ENCODE assay signal across 20 cellular contexts in the genomic region with DNA sequence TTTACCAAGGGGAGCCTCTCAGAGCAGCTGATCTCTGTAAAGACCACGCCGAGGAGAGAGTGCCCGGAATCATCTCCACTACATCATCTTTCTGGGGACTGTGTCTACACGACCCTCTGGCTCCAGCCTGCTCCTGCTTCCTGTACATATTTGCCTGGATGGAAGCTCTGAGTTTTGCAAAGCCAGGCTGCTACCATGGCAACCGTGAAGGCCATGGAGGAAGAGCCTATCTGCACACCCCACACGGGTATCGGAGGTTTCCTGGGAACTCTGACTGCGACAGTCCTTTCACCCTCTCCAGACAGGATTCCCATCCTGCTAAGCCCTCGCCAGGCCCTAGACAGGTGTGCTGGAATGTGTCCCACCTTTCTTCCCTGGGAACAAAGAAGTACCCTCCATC. TPM values are rescaled to one million over a fixed set of nuclear protein-coding genes. Genes with fewer than 3 reads are reported as not detected.
DNase-seq lines count a peak whose midpoint lies in the region; ATAC-seq, FAIRE-seq and TF ChIP-seq lines count a peak whose summit lies in the region.
"Had no signal": no experiment of that assay in that cellular context is flagged by ENCODE, and none has a peak within 500 bp of the region (broad histone marks: within the 10 kb centered on the region; RNA-seq: fewer than 3 reads in every experiment).

No MANE protein-coding gene starts in this region.

- H3K9me3 ChIP-seq in K562 (replicated peaks; ENCODE audit: control insufficient read depth, insufficient read depth, low read depth, low read length) (no peaks in the 10 kb centered on the region), mesodermal cell (ENCODE audit: control insufficient read depth, low read length) (peaks cover 7% of the 10 kb centered on the region), Karpas-422 (ENCODE audit: low read length) (no peaks in the 10 kb centered on the region), mucosa of descending colon (no peaks in the 10 kb centered on the region)

- H3K27me3 Mint-ChIP-seq in activated naive CD4-positive, alpha-beta T cell treated with anti-CD3 and anti-CD28 coated beads, Interleukin-2, amount 10 ng/mL, durations not matched to agents 7 days and 5 days = no peaks in the 10 kb centered on the region
- H3K27me3 Mint-ChIP-seq: CD4-positive, alpha-beta memory T cell; IgD-negative memory B cell had no signal

- CTCF ChIA-PET in activated naive CD4-positive, alpha-beta T cell treated with anti-CD3 and anti-CD28 coated beads, Interleukin-2, amount 10 ng/mL, durations not matched to agents 7 days and 5 days (lab: Charles Lee) = no interaction called here
- CTCF ChIA-PET in K562 (lab: Yijun Ruan, JAX; ENCODE audit: low intra/inter-chr PET ratio) = no interaction called here

- POLR2A ChIA-PET in K562 (lab: Yijun Ruan, JAX) = interaction anchor here (0.9 to 1.6 kb wide), 2 partner anchors 15 to 17 kb away, joined by 3 to 4 read pairs; no protein-coding TSS in a partner anchor

- H3K9ac ChIP-seq in K562 (ENCODE audit: insufficient read depth in 1 of 2, low read depth in 2 of 2, low read length in 2 of 2) (peak overlapping the region in 1 of 2 experiments; percentile 22; a peak in 1 of 4 replicates), Karpas-422 (ENCODE audit: low read length) (no peak overlapping the region)

- DNase-seq in activated naive CD4-positive, alpha-beta T cell treated with anti-CD3 and anti-CD28 coated beads, Interleukin-2, amount 10 ng/mL, durations not matched to agents 7 days and 5 days = no peak
- no peak for DNase-seq in activated naive CD4-positive, alpha-beta T cell treated with anti-CD3 and anti-CD28 coated beads, Interleukin-2, amount 50 U/mL, for 16 hours
- DNase-seq in K562 (ENCODE audit: extremely low read depth in 1 of 4, low spot score in 3 of 4) (no peak), urothelium cell line (ENCODE audit: low spot score) (no peak), Karpas-422 (no peak), mucosa of descending colon (no peak)
- DNase-seq in stimulated activated CD4-positive, alpha-beta T cell treated with anti-CD3 and anti-CD28 coated beads, Interleukin-4, amount 100 ng/mL, for 24 hours = no peak
- DNase-seq: Calu3; CD4-positive, alpha-beta memory T cell; H9; NCI-H1092 treated with DMSO at 0.1 percent for 48 hours; NCI-H1694; NCI-H2081 treated with DMSO at 0.1 percent for 48 hours; SHP77 had no signal

- H3K27me3 ChIP-seq in K562 (ENCODE audit: control insufficient read depth in 2 of 2, insufficient read depth in 2 of 2, low read length in 2 of 2) = no peaks in the 10 kb centered on the region
- no peaks in the 10 kb centered on the region for H3K27me3 ChIP-seq in Karpas-422 (ENCODE audit: low read length)

- intact Hi-C loops in K562 (cut with micrococcal nuclease) = no loop called here
- intact Hi-C loops in mucosa of descending colon (cut with DNase I, micrococcal nuclease) = no loop called here

- H3K4me1 ChIP-seq in K562 (replicated peaks in 1 of 2; ENCODE audit: control insufficient read depth in 2 of 2, insufficient read depth in 2 of 2, low read length in 2 of 2) (peaks cover 0 to 8% of the 10 kb centered on the region in 2 experiments; a peak in 3 of 5 replicates), mesodermal cell (ENCODE audit: control insufficient read depth, insufficient read depth, low read length, poor library complexity, severe bottlenecking) (peaks cover 19% of the 10 kb centered on the region), Karpas-422 (ENCODE audit: low read length) (no peaks in the 10 kb centered on the region), mucosa of descending colon (ENCODE audit: low read depth) (no peaks in the 10 kb centered on the region)

- TF ChIP-seq CTCF in K562 (IDR thresholded peaks at IDR 0.05 in 2 of 3, conservative IDR thresholded peaks at IDR 0.05 in 1 of 3; ENCODE audit: insufficient read depth in 2 of 3, low read depth in 1 of 3, low read length in 3 of 3) = no peak
- no peak for TF ChIP-seq CTCF in mucosa of descending colon (IDR thresholded peaks at IDR 0.05)

- peaks cover 7% of the 10 kb centered on the region for H3K4me1 Mint-ChIP-seq in activated naive CD4-positive, alpha-beta T cell treated with anti-CD3 and anti-CD28 coated beads, Interleukin-2, amount 10 ng/mL, durations not matched to agents 7 days and 5 days

- H2AFZ ChIP-seq in K562 (ENCODE audit: low read depth, low read length) (no peak overlapping the region), Karpas-422 (ENCODE audit: low read length) (no peak overlapping the region)

- peak overlapping the region; percentile 33 for H3K27ac Mint-ChIP-seq in activated naive CD4-positive, alpha-beta T cell treated with anti-CD3 and anti-CD28 coated beads, Interleukin-2, amount 10 ng/mL, durations not matched to agents 7 days and 5 days
- H3K27ac Mint-ChIP-seq: IgD-negative memory B cell had no signal

- H3K79me2 ChIP-seq in K562 (ENCODE audit: control insufficient read depth, insufficient read depth, low read length) = peaks cover 35% of the 10 kb centered on the region
- peaks cover 43% of the 10 kb centered on the region for H3K79me2 ChIP-seq in Karpas-422 (ENCODE audit: low read length)

- H3K4me3 ChIP-seq in K562 (no peak overlapping the region), mesodermal cell (ENCODE audit: extremely low read depth, insufficient read depth, low read length, poor library complexity, severe bottlenecking) (no peak overlapping the region), Karpas-422 (ENCODE audit: low read length) (no peak overlapping the region), mucosa of descending colon (no peak overlapping the region)
- H3K4me3 ChIP-seq: GM12878, SK-N-MC had no signal

- no peak for TF ChIP-seq RAD21 in K562 (CRISPR knock-in tag; conservative IDR thresholded peaks at IDR 0.05 in 1 of 2, IDR thresholded peaks at IDR 0.05 in 1 of 2)

- 67% methylated on average over 9 of the region's 9 CpGs for WGBS in K562 (ENCODE audit: insufficient coverage, low coverage, missing lambda C conversion rate)
- 89 to 92% methylated on average over 5 to 8 of the region's 9 CpGs for WGBS in mesodermal cell (ENCODE audit: insufficient coverage in 2 of 2), 2 experiments

- TF ChIP-seq EP300 in K562 (IDR thresholded peaks at IDR 0.05; ENCODE audit: low read length) = no peak

- H3K9me3 Mint-ChIP-seq in activated naive CD4-positive, alpha-beta T cell treated with anti-CD3 and anti-CD28 coated beads, Interleukin-2, amount 10 ng/mL, durations not matched to agents 7 days and 5 days = no peaks in the 10 kb centered on the region
- H3K9me3 Mint-ChIP-seq: CD4-positive, alpha-beta memory T cell; IgD-negative memory B cell had no signal

- peaks cover 11% of the 10 kb centered on the region for H3K36me3 Mint-ChIP-seq in activated naive CD4-positive, alpha-beta T cell treated with anti-CD3 and anti-CD28 coated beads, Interleukin-2, amount 10 ng/mL, durations not matched to agents 7 days and 5 days

- no peak for ATAC-seq in K562
- no peak for ATAC-seq in mucosa of descending colon
- ATAC-seq: GM12878 had no signal

- H3K9me2 ChIP-seq in Karpas-422 (replicated peaks; ENCODE audit: insufficient read depth, low read length) = no peaks in the 10 kb centered on the region

- no peak overlapping the region for H3K4me2 ChIP-seq in K562 (ENCODE audit: insufficient read depth, low read length)
- H3K4me2 ChIP-seq in Karpas-422 (ENCODE audit: low read depth, low read length, poor library complexity, severe bottlenecking) = no peak overlapping the region

- H4K20me1 ChIP-seq in K562 (replicated peaks; ENCODE audit: control insufficient read depth, insufficient read depth, low read length) = no peaks in the 10 kb centered on the region
- H4K20me1 ChIP-seq in Karpas-422 (ENCODE audit: insufficient read depth, low read depth, low read length) = no peaks in the 10 kb centered on the region

- in situ Hi-C loops in K562 (cut with MboI) = no loop called here

- no peak overlapping the region for H3K27ac ChIP-seq in K562 (ENCODE audit: extremely low read depth, low read depth, low read length)
- H3K27ac ChIP-seq in mesodermal cell (ENCODE audit: low read depth, low read length, severe bottlenecking) = peak overlapping the region; percentile 36
- no peak overlapping the region for H3K27ac ChIP-seq in Karpas-422 (ENCODE audit: low read length)
- H3K27ac ChIP-seq: SK-N-MC had no signal

- BruUV-seq in K562 (replicated peaks; lab: Mats Ljungman, UMichigan) = no TSS peak

- peaks cover 15% of the 10 kb centered on the region; the same call in 2 of the 3 replicates for H3K36me3 ChIP-seq in K562 (ENCODE audit: control insufficient read depth, insufficient read depth, low read length)
- H3K36me3 ChIP-seq in mesodermal cell (ENCODE audit: control insufficient read depth, insufficient read depth, low read length) = peaks cover 44% of the 10 kb centered on the region
- peaks cover 5% of the 10 kb centered on the region; the same call in 1 of the 2 replicates for H3K36me3 ChIP-seq in Karpas-422 (ENCODE audit: insufficient read depth, low read length)
- no peaks in the 10 kb centered on the region for H3K36me3 ChIP-seq in mucosa of descending colon (ENCODE audit: low read depth)

- TF ChIP-seq POLR2A in K562 (conservative IDR thresholded peaks at IDR 0.05) = no peak

- FAIRE-seq in K562 (lab: Jason Lieb, UNC) (no peak), urothelium cell line (lab: Jason Lieb, UNC) (peak; percentile 87)
- FAIRE-seq: A204.1, GM12878, RCC 7860 had no signal

- H3K9me1 ChIP-seq in K562 (ENCODE audit: control insufficient read depth, insufficient read depth, low read length) = no peaks in the 10 kb centered on the region

- H3K4me3 Mint-ChIP-seq in activated naive CD4-positive, alpha-beta T cell treated with anti-CD3 and anti-CD28 coated beads, Interleukin-2, amount 10 ng/mL, durations not matched to agents 7 days and 5 days = no peak overlapping the region
- H3K4me3 Mint-ChIP-seq: CD4-positive, alpha-beta memory T cell; H9; IgD-negative memory B cell had no signal

RNA-seq across cellular contexts. Expression of a gene that starts 6.6 kb away (rescaled TPM):
- 15.8 and 38.3 TPM in 2 replicates for total RNA-seq in K562 (2011; cell fraction: chromatin; rRNA removed; ENCODE audit: low replicate concordance)
- total RNA-seq in K562 (2011; cell fraction: nucleolus; rRNA removed) = 22.5 and 24.8 TPM in 2 replicates
- 13.9 and 14.8 TPM in 2 replicates for total RNA-seq in K562 (2011; cell fraction: nucleoplasm; rRNA removed)
- total RNA-seq in K562 (2014; rRNA removed) = 3.5 and 4.5 TPM in 2 replicates
- total RNA-seq in K562 (2014; rRNA removed; fragmentation: Illumina TruSeq; extraction: Trizol) = 1.4 and 1.5 TPM in 2 replicates
- total RNA-seq in K562 (2015; rRNA removed; fragmentation: Illumina TruSeq; extraction: Trizol) = 2.6 and 2.7 TPM in 2 replicates
- 13.4 and 14.2 TPM in 2 replicates for total RNA-seq in K562 (2021)
- 1.2 and 3.0 TPM in 2 replicates for polyA plus RNA-seq in K562 (2011; rRNA removed)
- 2.0 and 4.8 TPM in 2 replicates for polyA plus RNA-seq in K562 (2011; cell fraction: cytosol; rRNA removed)
- 3.8 and 7.6 TPM in 2 replicates for polyA plus RNA-seq in K562 (2011; cell fraction: nucleus; rRNA removed)
- polyA plus RNA-seq in K562 (2012) = 5.4 and 6.2 TPM in 2 replicates
- polyA plus RNA-seq in K562 (2014; fragmentation: Illumina TruSeq; extraction: Trizol) = 2.2 and 3.2 TPM in 2 replicates
- under 1 TPM; 0.25 to 0.31 TPM for polyA plus RNA-seq in K562 (2014; fragmentation: Nextera tagmentation; extraction: Ambion mirVana)
- polyA plus RNA-seq in K562 (2014; rRNA removed) = 5.2 and 5.7 TPM in 2 replicates
- polyA minus RNA-seq in K562 (2011; rRNA and poly(A)+ RNA removed) = 1.7 and 2.2 TPM in 2 replicates
- polyA minus RNA-seq in K562 (2011; cell fraction: cytosol; rRNA and poly(A)+ RNA removed) = 5.8 and 6.3 TPM in 2 replicates
- 5.0 and 6.2 TPM in 2 replicates for polyA minus RNA-seq in K562 (2011; cell fraction: nucleus; rRNA and poly(A)+ RNA removed)
- polyA plus RNA-seq in mesodermal cell (2013, experiment 1 of 2) = 6.0 TPM
- polyA plus RNA-seq in mesodermal cell (2013, experiment 2 of 2) = 4.9 TPM
- 3.9 and 8.6 TPM in 2 replicates for total RNA-seq in Karpas-422 (2014; rRNA removed; shearing (Covaris generic); ENCODE audit: low replicate concordance)
- 10 to 100 TPM in 1 of 3 donors, 1 to 10 TPM in 2; 8.5 to 10.5 (median 9.8) TPM for total RNA-seq in mucosa of descending colon

RNA-seq across cellular contexts. Expression of a gene that starts 23.4 kb away (rescaled TPM):
- 442 and 814 TPM in 2 replicates for total RNA-seq in K562 (2011; cell fraction: chromatin; rRNA removed; ENCODE audit: low replicate concordance)
- total RNA-seq in K562 (2011; cell fraction: nucleolus; rRNA removed) = 822 and 827 TPM in 2 replicates
- 612 and 733 TPM in 2 replicates for total RNA-seq in K562 (2011; cell fraction: nucleoplasm; rRNA removed)
- total RNA-seq in K562 (2014; rRNA removed) (1,050 and 1,578 TPM in 2 replicates), K562 (2014; rRNA removed; fragmentation: Illumina TruSeq; extraction: Trizol) (1,330 and 1,372 TPM in 2 replicates), K562 (2015; rRNA removed; fragmentation: Illumina TruSeq; extraction: Trizol) (1,064 and 1,131 TPM in 2 replicates), K562 (2021) (3,434 and 3,475 TPM in 2 replicates), mucosa of descending colon (1,000 to 10,000 TPM; 4,159 to 6,919 (median 5,576) TPM)
- polyA plus RNA-seq in K562 (2011; rRNA removed) (394 and 1,035 TPM in 2 replicates), K562 (2014; fragmentation: Illumina TruSeq; extraction: Trizol) (3,161 and 3,227 TPM in 2 replicates), K562 (2014; fragmentation: Nextera tagmentation; extraction: Ambion mirVana) (1,000 to 10,000 TPM; 1,484 to 2,232 TPM), K562 (2014; rRNA removed) (1,030 and 1,055 TPM in 2 replicates)
- 886 and 917 TPM in 2 replicates for polyA plus RNA-seq in K562 (2011; cell fraction: cytosol; rRNA removed)
- polyA plus RNA-seq in K562 (2011; cell fraction: nucleus; rRNA removed) = 1,199 and 1,212 TPM in 2 replicates
- polyA plus RNA-seq in K562 (2012) = 3,171 and 3,886 TPM in 2 replicates
- 535 and 828 TPM in 2 replicates for polyA minus RNA-seq in K562 (2011; rRNA and poly(A)+ RNA removed)
- polyA minus RNA-seq in K562 (2011; cell fraction: cytosol; rRNA and poly(A)+ RNA removed) = 1,311 and 2,256 TPM in 2 replicates
- polyA minus RNA-seq in K562 (2011; cell fraction: nucleus; rRNA and poly(A)+ RNA removed) = 373 and 553 TPM in 2 replicates
- 3,902 TPM for polyA plus RNA-seq in mesodermal cell (2013, experiment 1 of 2)
- 3,238 TPM for polyA plus RNA-seq in mesodermal cell (2013, experiment 2 of 2)
- total RNA-seq in Karpas-422 (2014; rRNA removed; shearing (Covaris generic); ENCODE audit: low replicate concordance) = 1,989 and 2,237 TPM in 2 replicates
